Comparison of ENCODE assay signal across 12 cellular contexts in genomic region chr14:38808734-38809455, GRCh38.
DNase-seq lines count a peak whose midpoint lies in the region; ATAC-seq and TF ChIP-seq lines count a peak whose summit lies in the region.
"Had no signal": no experiment of that assay in that cellular context is flagged by ENCODE, and none has a peak within 500 bp of the region (broad histone marks: within the 10 kb centered on the region; RNA-seq: fewer than 3 reads in every experiment).

No MANE protein-coding gene starts in this region.

- no peaks in the 10 kb centered on the region for H3K4me1 Mint-ChIP-seq in endodermal cell
- H3K4me1 Mint-ChIP-seq: IgD-negative memory B cell had no signal

- H3K27me3 Mint-ChIP-seq in endodermal cell (ENCODE audit: insufficient read depth), result peaks cover 3% of the 10 kb centered on the region
- H3K27me3 Mint-ChIP-seq: IgD-negative memory B cell had no signal

- H3K4me3 ChIP-seq in LNCaP clone FGC (ENCODE audit: low read depth, low read length) (no peak overlapping the region), endodermal cell (ENCODE audit: low read length) (peak overlapping the region; percentile 69), GM23248 (no peak overlapping the region)
- H3K4me3 ChIP-seq: upper lobe of left lung had no signal

- no peak overlapping the region for H3K4me2 ChIP-seq in GM23248 (ENCODE audit: unreplicated experiment)

- no peak overlapping the region for H2AFZ ChIP-seq in GM23248

- H3K4me3 Mint-ChIP-seq in endodermal cell, result no peak overlapping the region

- H3K36me3 Mint-ChIP-seq in endodermal cell (ENCODE audit: low read depth), result peaks cover 13% of the 10 kb centered on the region
- H3K36me3 Mint-ChIP-seq: IgD-negative memory B cell had no signal

- ATAC-seq in GM21447 (IDR thresholded peaks at IDR 0.05; ENCODE audit: unreplicated experiment), result no peak
- no peak for ATAC-seq in HG03108 (IDR thresholded peaks at IDR 0.05; ENCODE audit: unreplicated experiment)

- no peaks in the 10 kb centered on the region for H3K9me2 ChIP-seq in GM23248 (ENCODE audit: insufficient read depth)

- H4K20me1 ChIP-seq in GM23248 (ENCODE audit: insufficient read depth), result no peaks in the 10 kb centered on the region

- H3K9ac ChIP-seq in endodermal cell (ENCODE audit: extremely low read depth, low read length, poor library complexity, severe bottlenecking), result no peak overlapping the region
- no peak overlapping the region for H3K9ac ChIP-seq in GM23248

- H3K9me3 Mint-ChIP-seq in endodermal cell, result peaks cover 44% of the 10 kb centered on the region

- peak; percentile 18; the same call in 1 of the 2 replicates for TF ChIP-seq CTCF in LNCaP clone FGC (IDR thresholded peaks at IDR 0.05; ENCODE audit: control insufficient read depth, extremely low read depth, insufficient read depth)
- peak; percentile 67 for TF ChIP-seq CTCF in endodermal cell (conservative IDR thresholded peaks at IDR 0.05)

- H3K4me1 ChIP-seq in endodermal cell (ENCODE audit: control insufficient read depth, insufficient read depth, low read length) (no peaks in the 10 kb centered on the region), GM23248 (ENCODE audit: insufficient read depth) (no peaks in the 10 kb centered on the region)
- H3K4me1 ChIP-seq: upper lobe of left lung had no signal

- peaks cover 17% of the 10 kb centered on the region for H3K9me3 ChIP-seq in endodermal cell (ENCODE audit: control insufficient read depth, low read length)
- no peaks in the 10 kb centered on the region for H3K9me3 ChIP-seq in GM23248 (ENCODE audit: low read depth)
- H3K9me3 ChIP-seq: upper lobe of left lung had no signal

- no peaks in the 10 kb centered on the region for H3F3A ChIP-seq in GM23248 (ENCODE audit: insufficient read depth)

- no peaks in the 10 kb centered on the region for H3K27me3 ChIP-seq in endodermal cell (ENCODE audit: control insufficient read depth, insufficient read depth, low read length, poor library complexity, severe bottlenecking)
- H3K27me3 ChIP-seq in GM23248 (replicated peaks; ENCODE audit: insufficient read depth), result no peaks in the 10 kb centered on the region
- H3K27me3 ChIP-seq: upper lobe of left lung had no signal

- WGBS in endodermal cell (ENCODE audit: insufficient coverage in 1 of 2, insufficient read length in 1 of 2), 2 experiments, result 84 to 89% methylated on average over 3 to 7 of the region's 7 CpGs
- WGBS in GM23248 (ENCODE audit: low coverage in 1 of 2, low lambda C conversion rate in 2 of 2, missing lambda C conversion rate in 2 of 2), 2 experiments, result 51 to 52% methylated on average over 7 of the region's 7 CpGs

- peak; percentile 22 to 27 for DNase-seq in activated T-cell treated with anti-CD3 and anti-CD28 coated beads, Interleukin-2, amount 50 U/mL, for 48 hours
- DNase-seq in activated T-cell treated with anti-CD3 and anti-CD28 coated beads for 4 hours (no peak), LNCaP clone FGC (ENCODE audit: low read depth) (no peak), endodermal cell (peak; percentile 80), GM23248 (no peak)
- peak; percentile 36 for DNase-seq in stimulated activated CD8-positive, alpha-beta memory T cell treated with anti-CD3 and anti-CD28 coated beads, Interleukin-4, amount 100 ng/mL, for 48 hours
- DNase-seq: central memory CD4-positive, alpha-beta T cell; GF-D8; upper lobe of left lung had no signal

- H3K79me2 ChIP-seq in GM23248 (ENCODE audit: insufficient read depth), result no peaks in the 10 kb centered on the region

- H3K27ac Mint-ChIP-seq in endodermal cell, result peak overlapping the region; percentile 94
- H3K27ac Mint-ChIP-seq: IgD-negative memory B cell had no signal

- no peaks in the 10 kb centered on the region for H3K36me3 ChIP-seq in endodermal cell (ENCODE audit: control insufficient read depth, insufficient read depth, low read length)
- H3K36me3 ChIP-seq in GM23248 (ENCODE audit: low read depth), result no peaks in the 10 kb centered on the region
- H3K36me3 ChIP-seq: upper lobe of left lung had no signal

- in situ Hi-C loops in GM23248 (cut with MboI), result no loop called here

- H3K27ac ChIP-seq in endodermal cell (ENCODE audit: low read depth, low read length) (no peak overlapping the region), GM23248 (no peak overlapping the region)
- H3K27ac ChIP-seq: upper lobe of left lung had no signal

Comparison
In these comparisons a context has a peak if more than half of its experiments do, and no peak if none do; other contexts are left out.
1. DNase-seq: peak in activated T-cell treated with anti-CD3 and anti-CD28 coated beads, Interleukin-2, amount 50 U/mL, for 48 hours (2 of 2), endodermal cell (single experiment) and stimulated activated CD8-positive, alpha-beta memory T cell treated with anti-CD3 and anti-CD28 coated beads, Interleukin-4, amount 100 ng/mL, for 48 hours (single experiment); none in activated T-cell treated with anti-CD3 and anti-CD28 coated beads for 4 hours (single experiment), LNCaP clone FGC (single experiment) and GM23248 (single experiment).